In genomic region chr1:110165761-110166231, GRCh38 we compare ENCODE assay signal across 27 cellular contexts. TPM values are rescaled to one million over a fixed set of nuclear protein-coding genes. Genes with fewer than 3 reads are reported as not detected.
"Had no signal": no experiment of that assay in that cellular context is flagged by ENCODE, and none has a peak within 500 bp of the region (broad histone marks: within the 10 kb centered on the region; RNA-seq: fewer than 3 reads in every experiment).

No MANE protein-coding gene starts in this region.

- H3K36me3 ChIP-seq: WERI-Rb-1 had no signal

- ATAC-seq: activated CD4-positive, alpha-beta T cell treated with anti-CD3 and anti-CD28 coated beads for 36 hours; activated T-helper 17 cell treated with anti-CD3 and anti-CD28 coated beads, Interleukin-2, amount 50 U/mL, for 72 hours; PC-3; T-helper 17 cell had no signal

- H3K27ac ChIP-seq: KMS-11, WERI-Rb-1 had no signal

- DNase-seq: activated CD4-positive, alpha-beta memory T cell treated with anti-CD3 and anti-CD28 coated beads, Interleukin-2, amount 10 ng/mL, durations not matched to agents 7 days and 5 days; activated CD4-positive, alpha-beta T cell treated with anti-CD3 and anti-CD28 coated beads for 36 hours; activated CD4-positive, alpha-beta T cell treated with anti-CD3 and anti-CD28 coated beads, Interleukin-2, amount 50 U/mL, for 1 hour; activated gamma-delta T cell; activated naive CD4-positive, alpha-beta T cell treated with anti-CD3 and anti-CD28 coated beads for 36 hours; activated naive CD8-positive, alpha-beta T cell treated with anti-CD3 and anti-CD28 coated beads for 36 hours; activated T-cell treated with anti-CD3 and anti-CD28 coated beads for 4 hours; activated T-cell treated with anti-CD3 and anti-CD28 coated beads, Interleukin-2, amount 50 U/mL, for 48 hours; anterior cingulate cortex; MM.1S; NCI-H1105; NCI-H1436; NCI-H187; NCI-H2081 treated with DMSO at 0.1 percent for 48 hours; NCI-H226; NCI-H526 treated with DMSO at 0.1 percent for 48 hours; NCI-H82; PC-3; SIG-M5; T-helper 17 cell; T-helper 9 cell; WERI-Rb-1 had no signal

RNA-seq across cellular contexts. Expression of gene SLC6A17, which starts 15.5 kb away (rescaled TPM):
- total RNA-seq: activated CD4-positive, alpha-beta memory T cell treated with anti-CD3 and anti-CD28 coated beads, Interleukin-2, amount 10 ng/mL, durations not matched to agents 7 days and 5 days; activated T-helper 17 cell treated with anti-CD3 and anti-CD28 coated beads, Interleukin-2, amount 50 U/mL, for 72 hours; NCI-H460; PC-3; T-helper 17 cell had no signal

RNA-seq across cellular contexts. Expression of gene UBL4B, which starts 53.6 kb away (rescaled TPM):
- total RNA-seq: activated CD4-positive, alpha-beta memory T cell treated with anti-CD3 and anti-CD28 coated beads, Interleukin-2, amount 10 ng/mL, durations not matched to agents 7 days and 5 days; activated CD4-positive, alpha-beta T cell treated with anti-CD3 and anti-CD28 coated beads for 36 hours; activated CD8-positive, alpha-beta memory T cell treated with anti-CD3 and anti-CD28 coated beads for 36 hours; activated naive CD4-positive, alpha-beta T cell treated with anti-CD3 and anti-CD28 coated beads for 36 hours; activated naive CD8-positive, alpha-beta T cell treated with anti-CD3 and anti-CD28 coated beads for 36 hours; activated T-helper 17 cell treated with anti-CD3 and anti-CD28 coated beads, Interleukin-2, amount 50 U/mL, for 72 hours; cardiac septum; NCI-H460; T-helper 17 cell had no signal
